Comparison of ENCODE assay signal across 20 cellular contexts in the genomic region with DNA sequence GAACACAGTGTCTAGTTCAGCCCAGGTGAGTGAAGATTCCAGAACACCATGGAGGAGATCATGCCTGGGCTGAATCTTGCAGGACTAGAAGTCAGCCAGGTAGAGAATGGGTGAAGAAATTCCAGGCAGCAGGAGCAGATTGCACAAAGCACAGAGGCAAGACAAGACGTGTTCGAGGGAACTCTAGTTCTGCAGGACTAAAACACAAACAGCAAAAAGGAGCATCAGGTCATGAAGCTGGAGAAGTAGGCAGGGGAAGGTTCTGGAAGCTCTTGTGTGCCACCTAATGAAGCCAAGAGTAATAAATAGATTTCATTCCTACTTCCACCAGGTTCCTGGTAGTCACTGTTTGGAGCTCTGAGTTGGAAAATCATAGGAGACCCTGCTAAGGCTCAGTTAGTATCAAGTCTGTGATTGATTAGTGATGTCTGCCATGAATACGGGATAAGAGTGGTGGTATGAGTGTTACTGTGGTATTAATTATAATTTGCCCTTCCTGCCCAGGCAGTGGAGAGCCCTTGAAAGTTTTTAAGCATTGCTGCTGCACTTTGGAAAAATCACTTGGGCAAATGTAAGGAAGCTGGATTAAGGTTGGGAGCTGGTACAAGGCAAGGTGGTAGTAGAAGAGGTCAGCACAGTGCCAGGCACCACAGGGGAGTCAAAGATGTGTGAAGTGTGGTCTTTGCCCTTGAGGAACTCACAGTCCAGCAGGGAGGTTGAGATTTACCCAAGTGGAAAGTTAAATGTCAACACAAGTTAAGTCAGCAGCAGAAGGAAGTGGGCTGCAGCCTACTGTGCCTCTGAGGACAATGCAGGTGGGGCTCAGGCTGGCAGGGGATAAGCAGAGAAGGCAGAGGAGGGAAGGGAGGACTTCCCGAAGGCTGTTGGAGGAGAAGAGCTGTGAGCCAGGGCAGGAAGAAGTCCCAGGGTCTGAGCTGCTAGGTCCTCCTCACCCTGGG. TPM values are rescaled to one million over a fixed set of nuclear protein-coding genes. Genes with fewer than 3 reads are reported as not detected.
A peak's percentile ranks its signal among the peaks of the same experiment; 100 is the strongest.
DNase-seq lines count a peak whose midpoint lies in the region; ATAC-seq and TF ChIP-seq lines count a peak whose summit lies in the region.
"Had no signal": no experiment of that assay in that cellular context is flagged by ENCODE, and none has a peak within 500 bp of the region (broad histone marks: within the 10 kb centered on the region; RNA-seq: fewer than 3 reads in every experiment).

No MANE protein-coding gene starts in this region.

- POLR2A ChIA-PET in activated B cell treated with CpG ODN at 0.5 μM for 24 hours (lab: Charles Lee) = interaction anchor here (0.9 kb wide), 1 partner anchor 107 kb away, joined by 3 read pairs; no protein-coding TSS in a partner anchor

- H3K4me3 ChIP-seq in fibroblast of pulmonary artery (replicated peaks; ENCODE audit: low read depth, low read length) = no peak overlapping the region
- H3K4me3 ChIP-seq: ascending aorta, coronary artery, tibial artery had no signal

- ATAC-seq in activated B cell treated with CpG ODN at 0.5 μM for 24 hours (ENCODE audit: low read depth) (peak; percentile 40), HG03460 (IDR thresholded peaks at IDR 0.05; ENCODE audit: unreplicated experiment) (no peak), HG03565 (IDR thresholded peaks at IDR 0.05; ENCODE audit: unreplicated experiment) (no peak)
- ATAC-seq: HCT116; naive thymus-derived CD8-positive, alpha-beta T cell had no signal

- peaks cover 11% of the 10 kb centered on the region for H3K4me1 Mint-ChIP-seq in activated B cell treated with CpG ODN at 0.5 μM for 24 hours
- H3K4me1 Mint-ChIP-seq in type B pancreatic cell (ENCODE audit: unreplicated experiment) = peaks cover 25% of the 10 kb centered on the region
- H3K4me1 Mint-ChIP-seq: CD14-positive monocyte; immature natural killer cell; naive thymus-derived CD8-positive, alpha-beta T cell had no signal

- H3K4me3 Mint-ChIP-seq in activated B cell treated with CpG ODN at 0.5 μM for 24 hours (no peak overlapping the region), type B pancreatic cell (peak overlapping the region; percentile 41)
- H3K4me3 Mint-ChIP-seq: activated CD4-positive, alpha-beta T cell treated with anti-CD3 and anti-CD28 coated beads, Interleukin-2, amount 10 ng/mL, durations not matched to agents 24 days and 14 days; CD14-positive monocyte; immature natural killer cell; naive thymus-derived CD8-positive, alpha-beta T cell had no signal

- intact Hi-C loops in activated B cell treated with CpG ODN at 0.5 μM for 24 hours (cut with micrococcal nuclease) = no loop called here

- H3K27ac Mint-ChIP-seq in activated B cell treated with CpG ODN at 0.5 μM for 24 hours (peak overlapping the region; percentile 38), type B pancreatic cell (no peak overlapping the region)
- H3K27ac Mint-ChIP-seq: activated CD4-positive, alpha-beta T cell treated with anti-CD3 and anti-CD28 coated beads, Interleukin-2, amount 10 ng/mL, durations not matched to agents 24 days and 14 days; CD14-positive monocyte; immature natural killer cell had no signal

- H3K27me3 Mint-ChIP-seq in activated B cell treated with CpG ODN at 0.5 μM for 24 hours (peaks cover 2% of the 10 kb centered on the region), type B pancreatic cell (no peaks in the 10 kb centered on the region)

- TF ChIP-seq CTCF in activated B cell treated with CpG ODN at 0.5 μM for 24 hours (IDR thresholded peaks at IDR 0.05) (no peak), fibroblast of pulmonary artery (IDR thresholded peaks at IDR 0.05; ENCODE audit: low read length, missing control alignments) (no peak), type B pancreatic cell (conservative IDR thresholded peaks at IDR 0.05) (no peak)

- peak; percentile 60 for DNase-seq in NCI-H2171 treated with DMSO at 0.1 percent for 48 hours (lab: John Stamatoyannopoulos, UW)
- DNase-seq in NCI-H2171 (lab: John Stamatoyannopoulos, UW) = no peak
- DNase-seq in activated B cell treated with CpG ODN at 0.5 μM for 24 hours = no peak
- DNase-seq in fibroblast of pulmonary artery (ENCODE audit: low read depth) = peak; percentile 20
- no peak for DNase-seq in type B pancreatic cell (ENCODE audit: extremely low spot score, unreplicated experiment)
- DNase-seq in dermis blood vessel endothelial cell = no peak
- DNase-seq: activated CD4-positive, alpha-beta T cell treated with anti-CD3 and anti-CD28 coated beads, Interleukin-2, amount 10 ng/mL, durations not matched to agents 24 days and 14 days; DND-41; erythroblast; immature natural killer cell; NCI-H2029 treated with DMSO at 0.1 percent for 48 hours; tibial artery had no signal

- H3K36me3 Mint-ChIP-seq in activated B cell treated with CpG ODN at 0.5 μM for 24 hours (ENCODE audit: low read depth) = no peaks in the 10 kb centered on the region
- H3K36me3 Mint-ChIP-seq in type B pancreatic cell = no peaks in the 10 kb centered on the region
- H3K36me3 Mint-ChIP-seq: CD14-positive monocyte; immature natural killer cell; naive thymus-derived CD8-positive, alpha-beta T cell had no signal

- CTCF ChIA-PET in activated B cell treated with CpG ODN at 0.5 μM for 24 hours (lab: Charles Lee) = interaction anchor here (2.2 to 3.7 kb wide), 4 partner anchors 48 to 121 kb away, joined by 12 to 29 read pairs (median 12); a partner anchor contains a TSS

- no peaks in the 10 kb centered on the region for H3K9me3 Mint-ChIP-seq in activated B cell treated with CpG ODN at 0.5 μM for 24 hours
- H3K9me3 Mint-ChIP-seq in type B pancreatic cell = no peaks in the 10 kb centered on the region
- H3K9me3 Mint-ChIP-seq: activated CD4-positive, alpha-beta T cell treated with anti-CD3 and anti-CD28 coated beads, Interleukin-2, amount 10 ng/mL, durations not matched to agents 24 days and 14 days; immature natural killer cell; naive thymus-derived CD8-positive, alpha-beta T cell had no signal

RNA-seq across cellular contexts. Expression of a gene that starts 13.5 kb away (rescaled TPM):
- total RNA-seq in activated B cell treated with CpG ODN at 0.5 μM for 24 hours (not detected in 2 replicates), type B pancreatic cell (ENCODE audit: low replicate concordance) (1.0 and 1.2 TPM in 2 replicates), dermis blood vessel endothelial cell (not detected in 2 replicates)
- total RNA-seq: activated CD4-positive, alpha-beta T cell treated with anti-CD3 and anti-CD28 coated beads, Interleukin-2, amount 10 ng/mL, durations not matched to agents 24 days and 14 days; ascending aorta; naive thymus-derived CD8-positive, alpha-beta T cell; posterior vena cava had no signal

RNA-seq across cellular contexts. Expression of a gene that starts 19.2 kb away (rescaled TPM):
- total RNA-seq in activated B cell treated with CpG ODN at 0.5 μM for 24 hours (not detected in 2 replicates), type B pancreatic cell (ENCODE audit: low replicate concordance) (1.2 and 8.7 TPM in 2 replicates), dermis blood vessel endothelial cell (not detected in 2 replicates)
- total RNA-seq: activated CD4-positive, alpha-beta T cell treated with anti-CD3 and anti-CD28 coated beads, Interleukin-2, amount 10 ng/mL, durations not matched to agents 24 days and 14 days; ascending aorta; naive thymus-derived CD8-positive, alpha-beta T cell had no signal

RNA-seq across cellular contexts. Expression of a gene that starts 59.8 kb away (rescaled TPM):
- total RNA-seq in activated B cell treated with CpG ODN at 0.5 μM for 24 hours = 426 and 437 TPM in 2 replicates
- total RNA-seq in type B pancreatic cell (ENCODE audit: low replicate concordance) = 40.2 and 52.2 TPM in 2 replicates
- 31.9 and 32.0 TPM in 2 replicates for total RNA-seq in dermis blood vessel endothelial cell

Comparison
In these comparisons a context has a peak if more than half of its experiments do, and no peak if none do; other contexts are left out.
1. DNase-seq: peak in NCI-H2171 treated with DMSO at 0.1 percent for 48 hours (single experiment) and fibroblast of pulmonary artery (single experiment); none in NCI-H2171 (single experiment), activated B cell treated with CpG ODN at 0.5 μM for 24 hours (single experiment), type B pancreatic cell (single experiment) and dermis blood vessel endothelial cell (single experiment).